In genomic region chr22:42346722-42347121, GRCh38 we compare ENCODE assay signal across 25 cellular contexts.
"Had no signal": no experiment of that assay in that cellular context is flagged by ENCODE, and none has a peak within 500 bp of the region (broad histone marks: within the 10 kb centered on the region; RNA-seq: fewer than 3 reads in every experiment).

No MANE protein-coding gene starts in this region.

- H3K27me3 ChIP-seq: breast epithelium, esophagus muscularis mucosa, foreskin keratinocyte, suprapubic skin, tibial artery, upper lobe of right lung had no signal

- H3K27ac ChIP-seq: breast epithelium, esophagus muscularis mucosa, foreskin keratinocyte, left lung, lower lobe of right lung, spleen, suprapubic skin, tibial artery, upper lobe of right lung had no signal

- H3K9me3 Mint-ChIP-seq: activated CD4-positive, alpha-beta memory T cell treated with anti-CD3 and anti-CD28 coated beads, Interleukin-2, amount 10 ng/mL, durations not matched to agents 7 days and 5 days; activated CD4-positive, alpha-beta T cell treated with anti-CD3 and anti-CD28 coated beads, Interleukin-2, amount 10 ng/mL, durations not matched to agents 24 days and 14 days; activated naive CD4-positive, alpha-beta T cell treated with anti-CD3 and anti-CD28 coated beads, Interleukin-2, amount 50 U/mL, for 24 hours; activated naive CD8-positive, alpha-beta T cell treated with anti-CD3 and anti-CD28 coated beads, Interleukin-2, amount 50 U/mL, for 24 hours; activated T-helper 2 cell treated with anti-CD3 and anti-CD28 coated beads, Interferon-gamma antibody, Interleukin-2, Interleukin-4, amounts not matched to agents 10 μg/mL and 5 μg/mL and 100 μg/mL, durations not matched to agents 14 hours and 24 hours and 36 hours; central memory CD8-positive, alpha-beta T cell; dendritic cell treated with granulocyte-macrophage colony-stimulating factor and Interleukin-4, amounts not matched to agents 40 ng/mL and 50 ng/mL, for 4 days; T-helper 1 cell treated with Interleukin-12 subunit alpha and Interleukin-12 subunit beta and Interleukin-4 antibody, amounts not matched to agents 30 μg/mL and 1 μg/mL, for 36 hours had no signal

- H3K4me1 Mint-ChIP-seq: central memory CD8-positive, alpha-beta T cell had no signal

- FAIRE-seq: islet of Langerhans had no signal

- H3K27me3 Mint-ChIP-seq: activated naive CD4-positive, alpha-beta T cell treated with anti-CD3 and anti-CD28 coated beads, Interleukin-2, amount 50 U/mL, for 24 hours; central memory CD8-positive, alpha-beta T cell had no signal

- H3K4me3 Mint-ChIP-seq: activated CD4-positive, alpha-beta memory T cell treated with anti-CD3 and anti-CD28 coated beads, Interleukin-2, amount 10 ng/mL, durations not matched to agents 7 days and 5 days; activated CD4-positive, alpha-beta T cell treated with anti-CD3 and anti-CD28 coated beads, Interleukin-2, amount 10 ng/mL, durations not matched to agents 24 days and 14 days; activated naive CD4-positive, alpha-beta T cell treated with anti-CD3 and anti-CD28 coated beads, Interleukin-2, amount 50 U/mL, for 24 hours; activated naive CD8-positive, alpha-beta T cell treated with anti-CD3 and anti-CD28 coated beads, Interleukin-2, amount 50 U/mL, for 24 hours; central memory CD8-positive, alpha-beta T cell; dendritic cell treated with granulocyte-macrophage colony-stimulating factor and Interleukin-4, amounts not matched to agents 40 ng/mL and 50 ng/mL, for 4 days; T-helper 1 cell treated with Interleukin-12 subunit alpha and Interleukin-12 subunit beta and Interleukin-4 antibody, amounts not matched to agents 30 μg/mL and 1 μg/mL, for 36 hours had no signal

- DNase-seq: activated CD4-positive, alpha-beta memory T cell treated with anti-CD3 and anti-CD28 coated beads, Interleukin-2, amount 10 ng/mL, durations not matched to agents 7 days and 5 days; activated CD4-positive, alpha-beta T cell treated with anti-CD3 and anti-CD28 coated beads, Interleukin-2, amount 10 ng/mL, durations not matched to agents 24 days and 14 days; activated CD4-positive, CD25-positive, alpha-beta regulatory T cell treated with anti-CD3 and anti-CD28 coated beads, Interleukin-2, amount 50 U/mL, for 72 hours; activated CD8-positive, alpha-beta memory T cell treated with anti-CD3 and anti-CD28 coated beads, Interleukin-2, amount 50 U/mL, for 48 hours; activated naive CD8-positive, alpha-beta T cell treated with anti-CD3 and anti-CD28 coated beads, Interleukin-2, amount 50 U/mL, for 24 hours; activated T-cell treated with anti-CD3 and anti-CD28 coated beads, Interleukin-2, amount 50 U/mL, for 48 hours; foreskin keratinocyte; left lung; lower lobe of right lung; mesendoderm; right cardiac atrium; spleen; stimulated activated naive CD4-positive, alpha-beta T cell; T1000; tibial artery; upper lobe of right lung had no signal

- H3K4me1 ChIP-seq: foreskin keratinocyte, lower lobe of right lung, upper lobe of right lung had no signal

- H3K9me3 ChIP-seq: breast epithelium, esophagus muscularis mucosa, left lung, lower lobe of right lung, suprapubic skin, tibial artery, upper lobe of right lung had no signal

- H3K27ac Mint-ChIP-seq: activated CD4-positive, alpha-beta memory T cell treated with anti-CD3 and anti-CD28 coated beads, Interleukin-2, amount 10 ng/mL, durations not matched to agents 7 days and 5 days; activated CD4-positive, alpha-beta T cell treated with anti-CD3 and anti-CD28 coated beads, Interleukin-2, amount 10 ng/mL, durations not matched to agents 24 days and 14 days; activated naive CD4-positive, alpha-beta T cell treated with anti-CD3 and anti-CD28 coated beads, Interleukin-2, amount 50 U/mL, for 24 hours; activated naive CD8-positive, alpha-beta T cell treated with anti-CD3 and anti-CD28 coated beads, Interleukin-2, amount 50 U/mL, for 24 hours; activated T-helper 2 cell treated with anti-CD3 and anti-CD28 coated beads, Interferon-gamma antibody, Interleukin-2, Interleukin-4, amounts not matched to agents 10 μg/mL and 5 μg/mL and 100 μg/mL, durations not matched to agents 14 hours and 24 hours and 36 hours; dendritic cell treated with granulocyte-macrophage colony-stimulating factor and Interleukin-4, amounts not matched to agents 40 ng/mL and 50 ng/mL, for 4 days; T-helper 1 cell treated with Interleukin-12 subunit alpha and Interleukin-12 subunit beta and Interleukin-4 antibody, amounts not matched to agents 30 μg/mL and 1 μg/mL, for 36 hours had no signal

- ATAC-seq: activated naive CD8-positive, alpha-beta T cell treated with anti-CD3 and anti-CD28 coated beads, Interleukin-2, amount 50 U/mL, for 24 hours; foreskin keratinocyte; left lung; lower lobe of right lung; right cardiac atrium; upper lobe of right lung had no signal

- H3K36me3 ChIP-seq: breast epithelium, esophagus muscularis mucosa, left lung, lower lobe of right lung, spleen, suprapubic skin, tibial artery, upper lobe of right lung had no signal

- H3K36me3 Mint-ChIP-seq: activated naive CD4-positive, alpha-beta T cell treated with anti-CD3 and anti-CD28 coated beads, Interleukin-2, amount 50 U/mL, for 24 hours had no signal

- H3K4me3 ChIP-seq: breast epithelium, esophagus muscularis mucosa, left lung, lower lobe of right lung, spleen, suprapubic skin, tibial artery, upper lobe of right lung had no signal
